In genomic region chr5:56097055-56097454, GRCh38 we compare ENCODE assay signal across 16 cellular contexts.
DNase-seq lines count a peak whose midpoint lies in the region; ATAC-seq and TF ChIP-seq lines count a peak whose summit lies in the region.
"Had no signal": no experiment of that assay in that cellular context is flagged by ENCODE, and none has a peak within 500 bp of the region (broad histone marks: within the 10 kb centered on the region; RNA-seq: fewer than 3 reads in every experiment).

No MANE protein-coding gene starts in this region.

- H3K4me1 ChIP-seq in CD4-positive, alpha-beta memory T cell (ENCODE audit: insufficient read depth, low read length): peaks cover 87% of the 10 kb centered on the region
- peaks cover 0 to 14% (median 7%) of the 10 kb centered on the region in 9 donors for H3K4me1 ChIP-seq in heart right ventricle

- no peak overlapping the region for H3K4me3 Mint-ChIP-seq in CD4-positive, alpha-beta memory T cell
- H3K4me3 Mint-ChIP-seq in T-cell: no peak overlapping the region
- H3K4me3 Mint-ChIP-seq in mesothelial cell of epicardium: no peak overlapping the region

- H3K9me3 Mint-ChIP-seq in CD4-positive, alpha-beta memory T cell: no peaks in the 10 kb centered on the region
- H3K9me3 Mint-ChIP-seq in T-cell: no peaks in the 10 kb centered on the region
- H3K9me3 Mint-ChIP-seq in mesothelial cell of epicardium: peaks cover 13% of the 10 kb centered on the region

- DNase-seq in DMS53 (lab: John Stamatoyannopoulos, UW): peak; percentile 31
- DNase-seq in DMS53 treated with DMSO at 0.1 percent for 48 hours (lab: John Stamatoyannopoulos, UW; ENCODE audit: unreplicated experiment): no peak
- DNase-seq in CD4-positive, alpha-beta memory T cell: no peak
- DNase-seq in T-cell: no peak
- DNase-seq in mesothelial cell of epicardium (ENCODE audit: low spot score in 2 of 2, unreplicated experiment in 2 of 2): no peak
- no peak for DNase-seq in caudate nucleus (lab: John Stamatoyannopoulos, UW)
- DNase-seq in NCI-H1694 (lab: John Stamatoyannopoulos, UW): no peak
- no peak for DNase-seq in heart right ventricle
- DNase-seq: 8988T, EL, NCI-H187 treated with DMSO at 0.1 percent for 48 hours, NCI-H2171, NCI-H510A, NCI-H82, SW 1271 had no signal

- CTCF ChIA-PET in CD4-positive, alpha-beta memory T cell (lab: Charles Lee; ENCODE audit: partially characterized antibody): interaction anchor here (0.9 kb wide), 1 partner anchor 102 kb away, joined by 4 read pairs; the partner anchor contains the start of gene IL6ST
- CTCF ChIA-PET in T-cell (lab: Charles Lee): interaction anchor here in 1 of 2 donors (0.7 kb wide), 1 partner anchor 736 kb away, joined by 3 read pairs; no protein-coding TSS in a partner anchor

- H3K4me1 Mint-ChIP-seq in CD4-positive, alpha-beta memory T cell: peaks cover 54 to 79% (median 64%) of the 10 kb centered on the region in 4 donors
- H3K4me1 Mint-ChIP-seq in T-cell (peaks cover 79 to 92% (median 82%) of the 10 kb centered on the region in 3 donors), mesothelial cell of epicardium (peaks cover 13% of the 10 kb centered on the region)

- H3K27me3 Mint-ChIP-seq in CD4-positive, alpha-beta memory T cell: no peaks in the 10 kb centered on the region
- H3K27me3 Mint-ChIP-seq in T-cell (no peaks in the 10 kb centered on the region), mesothelial cell of epicardium (ENCODE audit: low read depth) (no peaks in the 10 kb centered on the region)

- no peaks in the 10 kb centered on the region for H3K27me3 ChIP-seq in CD4-positive, alpha-beta memory T cell (ENCODE audit: insufficient read depth, low read length)
- H3K27me3 ChIP-seq in heart right ventricle: no peaks in the 10 kb centered on the region
- H3K27me3 ChIP-seq: BLaER1 treated with 17β-estradiol and CSF1 and Interleukin-3, amounts not matched to agents 10 nM and 100 nM had no signal

- peaks cover 0 to 3% of the 10 kb centered on the region in 2 donors for H3K36me3 Mint-ChIP-seq in CD4-positive, alpha-beta memory T cell
- H3K36me3 Mint-ChIP-seq in T-cell: no peaks in the 10 kb centered on the region
- peaks cover 8% of the 10 kb centered on the region for H3K36me3 Mint-ChIP-seq in mesothelial cell of epicardium

- no peak overlapping the region for H3K4me3 ChIP-seq in CD4-positive, alpha-beta memory T cell (ENCODE audit: low read length in 2 of 2)
- no peak overlapping the region for H3K4me3 ChIP-seq in heart right ventricle
- H3K4me3 ChIP-seq: BLaER1 treated with 17β-estradiol and CSF1 and Interleukin-3, amounts not matched to agents 10 nM and 100 nM had no signal

- POLR2A ChIA-PET in CD4-positive, alpha-beta memory T cell (lab: Charles Lee; ENCODE audit: partially characterized antibody): interaction anchor here (1.1 to 1.4 kb wide), 2 partner anchors 25 to 27 kb away, joined by 3 to 4 read pairs; no protein-coding TSS in a partner anchor
- POLR2A ChIA-PET in T-cell (lab: Charles Lee): no interaction called here

- ATAC-seq in T-cell (replicated peaks in 1 of 4) (no peak), heart right ventricle (no peak)

- H3K27ac Mint-ChIP-seq in CD4-positive, alpha-beta memory T cell: peak overlapping the region in 5 of 7 donors; percentile 6 to 83 (median 51)
- peak overlapping the region; percentile 80 to 96 for H3K27ac Mint-ChIP-seq in T-cell
- peak overlapping the region; percentile 21 for H3K27ac Mint-ChIP-seq in mesothelial cell of epicardium

- H3K9me3 ChIP-seq in CD4-positive, alpha-beta memory T cell (ENCODE audit: control insufficient read depth in 1 of 2, low read length in 2 of 2): no peaks in the 10 kb centered on the region
- peaks cover 0 to 8% (median 0%) of the 10 kb centered on the region in 11 donors for H3K9me3 ChIP-seq in heart right ventricle

- H3K36me3 ChIP-seq in CD4-positive, alpha-beta memory T cell (ENCODE audit: insufficient read depth, low read length): no peaks in the 10 kb centered on the region
- no peaks in the 10 kb centered on the region for H3K36me3 ChIP-seq in heart right ventricle
- H3K36me3 ChIP-seq: BLaER1 treated with 17β-estradiol and CSF1 and Interleukin-3, amounts not matched to agents 10 nM and 100 nM had no signal

- no peak overlapping the region for H3K27ac ChIP-seq in CD4-positive, alpha-beta memory T cell (ENCODE audit: low read depth, low read length)
- H3K27ac ChIP-seq in caudate nucleus (ENCODE audit: low read depth, low read length): no peak overlapping the region
- no peak overlapping the region for H3K27ac ChIP-seq in heart right ventricle
- H3K27ac ChIP-seq: BLaER1 treated with 17β-estradiol and CSF1 and Interleukin-3, amounts not matched to agents 10 nM and 100 nM had no signal

- intact Hi-C loops in CD4-positive, alpha-beta memory T cell (cut with micrococcal nuclease): no loop called here
- intact Hi-C loops in heart right ventricle (cut with DNase I): no loop called here

- TF ChIP-seq CTCF in mesothelial cell of epicardium (IDR thresholded peaks at IDR 0.05; ENCODE audit: unreplicated experiment) (no peak), heart right ventricle (IDR thresholded peaks at IDR 0.05) (no peak)

- WGBS in heart right ventricle, 2 donors: 86 to 89% methylated on average over 3 of the region's 3 CpGs

Comparison
In these comparisons a context has a peak if more than half of its experiments do, and no peak if none do; other contexts are left out.
1. H3K27ac Mint-ChIP-seq: peak in every context shown above with its lines; median percentile 88 in T-cell; 51 in CD4-positive, alpha-beta memory T cell; 21 in mesothelial cell of epicardium.